Comparison of ENCODE assay signal across 1 cellular context in the genomic region with DNA sequence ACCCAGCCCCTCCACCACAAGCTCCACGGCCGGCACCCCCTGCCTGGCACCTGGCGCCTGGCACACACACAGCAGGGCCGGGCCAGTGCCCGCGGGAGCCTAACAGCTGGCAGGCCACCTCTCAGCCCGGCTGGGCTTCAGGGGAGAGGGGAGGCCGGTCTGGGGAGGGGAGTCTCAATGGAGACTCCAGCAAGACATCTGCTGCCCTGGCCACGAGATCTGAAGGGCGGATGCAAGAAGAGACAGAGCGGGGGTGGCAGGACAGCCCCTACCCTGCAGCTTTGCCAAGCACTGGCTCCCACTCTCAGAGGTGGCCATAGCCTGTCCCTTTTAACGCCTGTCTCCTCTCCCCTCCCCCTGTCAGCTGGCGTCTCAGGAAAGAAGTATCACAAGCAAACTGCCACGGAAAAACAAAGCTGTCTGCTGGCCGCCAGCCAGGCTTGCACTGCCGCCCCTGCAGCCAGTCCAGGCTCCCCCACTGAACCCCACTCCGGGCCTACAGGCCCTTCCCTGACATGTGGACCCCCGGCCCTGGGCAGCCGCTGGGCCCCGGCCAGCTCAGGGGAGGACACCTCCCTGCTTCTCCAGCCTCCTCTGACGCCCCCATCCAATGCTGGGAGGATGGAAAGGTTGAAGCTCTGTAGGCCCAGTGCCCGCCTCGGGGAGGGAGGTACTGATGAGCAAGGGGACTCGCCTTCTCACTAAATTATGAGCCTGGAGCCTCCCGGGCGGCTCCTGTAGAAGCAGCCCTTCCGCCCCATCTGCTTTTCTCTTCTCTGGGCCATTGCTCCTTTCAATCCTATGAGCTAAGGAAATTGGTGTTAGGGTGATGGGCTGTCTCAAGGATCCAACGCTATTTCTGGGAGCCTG.
TF ChIP-seq lines count a peak whose summit lies in the region.

No MANE protein-coding gene starts in this region.

TF ChIP-seq in GM23338, 12 proteins besides CTCF, POLR2A, EP300 and RAD21 (continued from another document):
- TF ChIP-seq, protein P1, sequence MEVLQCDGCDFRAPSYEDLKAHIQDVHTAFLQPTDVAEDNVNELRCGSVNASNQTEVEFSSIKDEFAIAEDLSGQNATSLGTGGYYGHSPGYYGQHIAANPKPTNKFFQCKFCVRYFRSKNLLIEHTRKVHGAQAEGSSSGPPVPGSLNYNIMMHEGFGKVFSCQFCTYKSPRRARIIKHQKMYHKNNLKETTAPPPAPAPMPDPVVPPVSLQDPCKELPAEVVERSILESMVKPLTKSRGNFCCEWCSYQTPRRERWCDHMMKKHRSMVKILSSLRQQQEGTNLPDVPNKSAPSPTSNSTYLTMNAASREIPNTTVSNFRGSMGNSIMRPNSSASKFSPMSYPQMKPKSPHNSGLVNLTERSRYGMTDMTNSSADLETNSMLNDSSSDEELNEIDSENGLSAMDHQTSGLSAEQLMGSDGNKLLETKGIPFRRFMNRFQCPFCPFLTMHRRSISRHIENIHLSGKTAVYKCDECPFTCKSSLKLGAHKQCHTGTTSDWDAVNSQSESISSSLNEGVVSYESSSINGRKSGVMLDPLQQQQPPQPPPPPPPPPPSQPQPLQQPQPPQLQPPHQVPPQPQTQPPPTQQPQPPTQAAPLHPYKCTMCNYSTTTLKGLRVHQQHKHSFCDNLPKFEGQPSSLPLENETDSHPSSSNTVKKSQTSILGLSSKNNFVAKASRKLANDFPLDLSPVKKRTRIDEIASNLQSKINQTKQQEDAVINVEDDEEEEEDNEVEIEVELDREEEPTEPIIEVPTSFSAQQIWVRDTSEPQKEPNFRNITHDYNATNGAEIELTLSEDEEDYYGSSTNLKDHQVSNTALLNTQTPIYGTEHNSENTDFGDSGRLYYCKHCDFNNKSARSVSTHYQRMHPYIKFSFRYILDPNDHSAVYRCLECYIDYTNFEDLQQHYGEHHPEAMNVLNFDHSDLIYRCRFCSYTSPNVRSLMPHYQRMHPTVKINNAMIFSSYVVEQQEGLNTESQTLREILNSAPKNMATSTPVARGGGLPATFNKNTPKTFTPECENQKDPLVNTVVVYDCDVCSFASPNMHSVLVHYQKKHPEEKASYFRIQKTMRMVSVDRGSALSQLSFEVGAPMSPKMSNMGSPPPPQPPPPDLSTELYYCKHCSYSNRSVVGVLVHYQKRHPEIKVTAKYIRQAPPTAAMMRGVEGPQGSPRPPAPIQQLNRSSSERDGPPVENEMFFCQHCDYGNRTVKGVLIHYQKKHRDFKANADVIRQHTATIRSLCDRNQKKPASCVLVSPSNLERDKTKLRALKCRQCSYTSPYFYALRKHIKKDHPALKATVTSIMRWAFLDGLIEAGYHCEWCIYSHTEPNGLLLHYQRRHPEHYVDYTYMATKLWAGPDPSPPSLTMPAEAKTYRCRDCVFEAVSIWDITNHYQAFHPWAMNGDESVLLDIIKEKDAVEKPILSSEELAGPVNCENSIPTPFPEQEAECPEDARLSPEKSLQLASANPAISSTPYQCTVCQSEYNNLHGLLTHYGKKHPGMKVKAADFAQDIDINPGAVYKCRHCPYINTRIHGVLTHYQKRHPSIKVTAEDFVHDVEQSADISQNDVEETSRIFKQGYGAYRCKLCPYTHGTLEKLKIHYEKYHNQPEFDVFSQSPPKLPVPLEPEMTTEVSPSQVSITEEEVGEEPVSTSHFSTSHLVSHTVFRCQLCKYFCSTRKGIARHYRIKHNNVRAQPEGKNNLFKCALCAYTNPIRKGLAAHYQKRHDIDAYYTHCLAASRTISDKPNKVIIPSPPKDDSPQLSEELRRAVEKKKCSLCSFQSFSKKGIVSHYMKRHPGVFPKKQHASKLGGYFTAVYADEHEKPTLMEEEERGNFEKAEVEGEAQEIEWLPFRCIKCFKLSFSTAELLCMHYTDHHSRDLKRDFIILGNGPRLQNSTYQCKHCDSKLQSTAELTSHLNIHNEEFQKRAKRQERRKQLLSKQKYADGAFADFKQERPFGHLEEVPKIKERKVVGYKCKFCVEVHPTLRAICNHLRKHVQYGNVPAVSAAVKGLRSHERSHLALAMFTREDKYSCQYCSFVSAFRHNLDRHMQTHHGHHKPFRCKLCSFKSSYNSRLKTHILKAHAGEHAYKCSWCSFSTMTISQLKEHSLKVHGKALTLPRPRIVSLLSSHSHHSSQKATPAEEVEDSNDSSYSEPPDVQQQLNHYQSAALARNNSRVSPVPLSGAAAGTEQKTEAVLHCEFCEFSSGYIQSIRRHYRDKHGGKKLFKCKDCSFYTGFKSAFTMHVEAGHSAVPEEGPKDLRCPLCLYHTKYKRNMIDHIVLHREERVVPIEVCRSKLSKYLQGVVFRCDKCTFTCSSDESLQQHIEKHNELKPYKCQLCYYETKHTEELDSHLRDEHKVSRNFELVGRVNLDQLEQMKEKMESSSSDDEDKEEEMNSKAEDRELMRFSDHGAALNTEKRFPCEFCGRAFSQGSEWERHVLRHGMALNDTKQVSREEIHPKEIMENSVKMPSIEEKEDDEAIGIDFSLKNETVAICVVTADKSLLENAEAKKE (CRISPR knock-in tag; IDR thresholded peaks at IDR 0.05), result no peak
- no peak for TF ChIP-seq POLR2AphosphoS5 (IDR thresholded peaks at IDR 0.05; ENCODE audit: low read depth)
